12 cellular contexts compared by ENCODE assay signal in the genomic region with DNA sequence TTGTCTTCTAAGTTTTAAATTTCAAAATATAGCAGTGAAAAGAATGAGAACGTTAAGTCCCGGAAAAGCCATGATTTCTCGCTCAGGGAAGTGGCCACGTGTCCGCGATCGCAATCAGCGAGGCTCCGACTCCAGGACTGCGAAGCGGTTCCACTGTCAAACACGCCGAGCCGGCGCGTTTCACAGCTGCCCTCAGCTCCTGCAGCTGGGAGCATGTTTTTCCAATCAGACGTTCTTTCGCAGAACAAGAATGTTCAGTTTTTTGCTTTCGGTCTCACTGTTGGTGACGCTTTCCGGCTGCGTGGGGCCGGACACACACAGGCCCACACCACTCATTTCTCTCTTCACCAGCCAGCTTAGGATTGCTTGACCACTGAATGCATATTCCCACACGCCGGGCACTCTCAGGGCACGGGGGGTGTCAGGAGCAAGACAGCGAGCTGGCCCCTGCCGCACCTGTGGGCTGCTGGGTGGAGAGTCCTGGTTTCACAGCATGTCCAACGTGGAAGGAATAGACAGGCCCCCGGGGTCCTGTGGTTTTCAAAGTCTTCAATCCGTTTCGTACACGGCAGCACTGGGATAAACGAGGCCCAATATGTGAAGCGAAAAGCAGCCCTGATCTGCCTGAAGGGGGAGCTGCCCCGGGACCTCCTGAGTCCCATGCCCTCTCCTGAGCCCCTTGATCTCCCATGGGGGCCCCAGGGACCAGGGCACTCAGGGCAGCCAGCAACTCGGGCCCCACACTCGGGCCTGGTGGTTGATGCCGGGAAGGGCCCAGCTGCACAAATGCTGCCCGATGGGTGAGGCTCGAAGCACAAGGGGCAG. TPM values are rescaled to one million over a fixed set of nuclear protein-coding genes. Genes with fewer than 3 reads are reported as not detected.
A peak's percentile ranks its signal among the peaks of the same experiment; 100 is the strongest.
DNase-seq lines count a peak whose midpoint lies in the region; ATAC-seq, FAIRE-seq and TF ChIP-seq lines count a peak whose summit lies in the region.
"Had no signal": no experiment of that assay in that cellular context is flagged by ENCODE, and none has a peak within 500 bp of the region (broad histone marks: within the 10 kb centered on the region; RNA-seq: fewer than 3 reads in every experiment).

No MANE protein-coding gene starts in this region.

- no peaks in the 10 kb centered on the region for H3K27me3 ChIP-seq in thyroid gland

- intact Hi-C loops in mucosa of descending colon (cut with DNase I, micrococcal nuclease) (no loop called here), thyroid gland (cut with DNase I) (no loop called here)

- peak overlapping the region; percentile 52 for H3K27ac ChIP-seq in VCaP
- peak overlapping the region; percentile 39 to 71 (median 60) for H3K27ac ChIP-seq in thyroid gland

- no peak for TF ChIP-seq POLR2A in thyroid gland (IDR thresholded peaks at IDR 0.05)
- no peak for TF ChIP-seq POLR2A in GM12891 (IDR thresholded peaks at IDR 0.05; ENCODE audit: low read depth, low read length)

- TF ChIP-seq CTCF in VCaP (conservative IDR thresholded peaks at IDR 0.05), result no peak
- TF ChIP-seq CTCF in fibroblast of mammary gland (conservative IDR thresholded peaks at IDR 0.05; ENCODE audit: control insufficient read depth, insufficient read depth, low read depth, low read length), result peak; percentile 6
- TF ChIP-seq CTCF in mucosa of descending colon (IDR thresholded peaks at IDR 0.05), result no peak
- no peak for TF ChIP-seq CTCF in thyroid gland (IDR thresholded peaks at IDR 0.05)

- no peak for FAIRE-seq in GM12891 (lab: Jason Lieb, UNC)

- H3K4me1 ChIP-seq in mucosa of descending colon (ENCODE audit: low read depth) (no peaks in the 10 kb centered on the region), thyroid gland (peaks cover 0 to 24% of the 10 kb centered on the region in 2 donors)

- peak; percentile 15 for ATAC-seq in mucosa of descending colon
- ATAC-seq in stimulated activated naive CD8-positive, alpha-beta T cell treated with anti-CD3 and anti-CD28 coated beads, Interleukin-15, Interleukin-2, amounts not matched to agents 100 U/mL and 50 U/mL, for 24 hours, result no peak
- ATAC-seq: activated CD8-positive, alpha-beta memory T cell treated with anti-CD3 and anti-CD28 coated beads, Interleukin-2, amount 10 ng/mL, durations not matched to agents 7 days and 5 days; natural killer cell treated with Interleukin-12 subunit alpha and Interleukin-12 subunit beta and Interleukin-15 and Interleukin-18, amount 100 ng/mL, for 72 hours; T-helper 17 cell had no signal

- H3K9me3 ChIP-seq in mucosa of descending colon (no peaks in the 10 kb centered on the region), thyroid gland (no peaks in the 10 kb centered on the region)

- H3K4me3 ChIP-seq in fibroblast of mammary gland (ENCODE audit: control insufficient read depth, low read depth, low read length), result no peak overlapping the region
- H3K4me3 ChIP-seq in mucosa of descending colon, result no peak overlapping the region
- no peak overlapping the region for H3K4me3 ChIP-seq in thyroid gland (replicated peaks in 1 of 3)

- 46 to 54% methylated on average over 38 to 41 of the region's 41 CpGs for WGBS in thyroid gland, 2 donors

- DNase-seq in fibroblast of mammary gland (ENCODE audit: low read depth), result peak; percentile 49
- DNase-seq in mucosa of descending colon, result peak in 1 of 3 donors; percentile 40
- peak; percentile 71 to 76 for DNase-seq in thyroid gland
- DNase-seq in stimulated activated naive CD8-positive, alpha-beta T cell treated with anti-CD3 and anti-CD28 coated beads, Interleukin-15, Interleukin-2, amounts not matched to agents 100 U/mL and 50 U/mL, for 24 hours, result no peak
- no peak for DNase-seq in GM12891 (ENCODE audit: insufficient read length, low spot score)
- no peak for DNase-seq in 8988T
- no peak for DNase-seq in NCI-H128 (lab: John Stamatoyannopoulos, UW; ENCODE audit: unreplicated experiment)
- DNase-seq: activated CD8-positive, alpha-beta memory T cell treated with anti-CD3 and anti-CD28 coated beads, Interleukin-2, amount 10 ng/mL, durations not matched to agents 7 days and 5 days; amniotic stem cell; T-helper 17 cell had no signal

- H3K36me3 ChIP-seq in mucosa of descending colon (ENCODE audit: low read depth) (no peaks in the 10 kb centered on the region), thyroid gland (no peaks in the 10 kb centered on the region)

TF ChIP-seq in GM12891, 5 proteins besides CTCF, POLR2A, EP300 and RAD21:
- TF ChIP-seq PAX5 (IDR thresholded peaks at IDR 0.05; ENCODE audit: insufficient read depth, low read length, severe bottlenecking) (no peak), POU2F2 (IDR thresholded peaks at IDR 0.05; ENCODE audit: low read depth, low read length) (no peak), SPI1 (IDR thresholded peaks at IDR 0.05; ENCODE audit: low read depth, low read length) (no peak), POLR2AphosphoS5 (IDR thresholded peaks at IDR 0.05; ENCODE audit: low read depth, low read length) (no peak), TAF1 (IDR thresholded peaks at IDR 0.05; ENCODE audit: low read depth, low read length) (no peak)

RNA-seq across cellular contexts. Expression of gene COL18A1, which starts 47.3 kb away (rescaled TPM):
- total RNA-seq in mucosa of descending colon, result 10 to 100 TPM in 2 of 3 donors, 1 to 10 TPM in 1; 4.6 to 46.9 (median 21.3) TPM
- total RNA-seq in thyroid gland, result 100 to 1,000 TPM; 105 to 264 (median 238) TPM
- polyA plus RNA-seq in GM12891 (2012; ENCODE audit: low read depth, missing spikeins), result 0.54 TPM

Comparison
In these comparisons a context has a peak if more than half of its experiments do, and no peak if none do; other contexts are left out.
1. DNase-seq: peak in fibroblast of mammary gland (single experiment) and thyroid gland (2 of 2); none in stimulated activated naive CD8-positive, alpha-beta T cell treated with anti-CD3 and anti-CD28 coated beads, Interleukin-15, Interleukin-2, amounts not matched to agents 100 U/mL and 50 U/mL, for 24 hours (single experiment), GM12891 (single experiment), 8988T (single experiment) and NCI-H128 (single experiment).